ENCODE assay signal across 8 cellular contexts in genomic region chr22:37999640-38000272, GRCh38. TPM values are rescaled to one million over a fixed set of nuclear protein-coding genes. Genes with fewer than 3 reads are reported as not detected.
A peak's percentile ranks its signal among the peaks of the same experiment; 100 is the strongest.
DNase-seq lines count a peak whose midpoint lies in the region; ATAC-seq, FAIRE-seq and TF ChIP-seq lines count a peak whose summit lies in the region.

No MANE protein-coding gene starts in this region.

- no peak for TF ChIP-seq EP300 in A549 (IDR thresholded peaks at IDR 0.05)

- TF ChIP-seq RAD21 in A549 (conservative IDR thresholded peaks at IDR 0.05 in 1 of 2, IDR thresholded peaks at IDR 0.05 in 1 of 2): no peak

- no peak for FAIRE-seq in A549 (lab: Jason Lieb, UNC)

- 91% methylated on average over 5 of the region's 16 CpGs for WGBS in A549 (ENCODE audit: missing lambda C conversion rate)

- peak overlapping the region; percentile 23; the same call in 2 of the 3 replicates for H3K4me2 ChIP-seq in A549

- CTCF ChIA-PET in A549 (lab: Yijun Ruan, JAX): no interaction called here
- CTCF ChIA-PET in HEK293T (lab: Yijun Ruan, JAX): interaction anchor here (1.6 kb wide), 1 partner anchor 53 kb away, joined by 3 read pairs; no protein-coding TSS in a partner anchor
- CTCF ChIA-PET in GM10248 (lab: Yijun Ruan, JAX): interaction anchor here (1.6 kb wide), 1 partner anchor 12 kb away, joined by 3 read pairs; no protein-coding TSS in a partner anchor

- no peaks in the 10 kb centered on the region for H3K9me3 ChIP-seq in A549
- no peaks in the 10 kb centered on the region for H3K9me3 ChIP-seq in T-helper 17 cell (ENCODE audit: control insufficient read depth, low read length, poor library complexity, severe bottlenecking)

- no peak overlapping the region for H3K4me3 Mint-ChIP-seq in T-helper 17 cell

- no peak for TF ChIP-seq POLR2A in A549 (IDR thresholded peaks at IDR 0.05; ENCODE audit: low read length)

- DNase-seq in A549 (ENCODE audit: low read depth in 1 of 2, low spot score in 1 of 2) (peak in 1 of 2 experiments; percentile 27), HEK293T (ENCODE audit: extremely low spot score) (peak; percentile 57), T-helper 17 cell (no peak), glomerular visceral epithelial cell (ENCODE audit: extremely low spot score) (peak; percentile 74), NCI-H2227 (lab: John Stamatoyannopoulos, UW; ENCODE audit: unreplicated experiment) (no peak), GM10248 (ENCODE audit: extremely low spot score) (no peak), superior temporal gyrus (ENCODE audit: extremely low spot score) (no peak), DMS114 treated with DMSO at 0.1 percent for 48 hours (lab: John Stamatoyannopoulos, UW; ENCODE audit: unreplicated experiment) (no peak)

- POLR2A ChIA-PET in A549 (lab: Yijun Ruan, JAX): no interaction called here
- POLR2A ChIA-PET in HEK293T (lab: Yijun Ruan, JAX): interaction anchor here (0.6 kb wide), 1 partner anchor 57 kb away, joined by 3 read pairs; the partner anchor contains the start of gene PICK1
- POLR2A ChIA-PET in GM10248 (lab: Yijun Ruan, JAX): no interaction called here

- H3K27ac Mint-ChIP-seq in T-helper 17 cell: no peak overlapping the region

- H3K4me3 ChIP-seq in A549: no peak overlapping the region

- no peak for TF ChIP-seq CTCF in A549 (IDR thresholded peaks at IDR 0.05)
- TF ChIP-seq CTCF in GM10248 (IDR thresholded peaks at IDR 0.05; ENCODE audit: control extremely low read depth, extremely low read depth, low read depth, missing control alignments): no peak

- H3K27me3 Mint-ChIP-seq in T-helper 17 cell: no peaks in the 10 kb centered on the region

- H3K27ac ChIP-seq in A549: peak overlapping the region in 1 of 2 experiments; percentile 48; a peak in 1 of 6 replicates

- peak; percentile 36 to 48; a peak in 3 of 6 replicates for ATAC-seq in A549
- peak; percentile 18 for ATAC-seq in T-helper 17 cell

- peaks cover 3% of the 10 kb centered on the region for H3K36me3 Mint-ChIP-seq in T-helper 17 cell (ENCODE audit: low read depth)

- H3K4me1 Mint-ChIP-seq in T-helper 17 cell: peaks cover 7% of the 10 kb centered on the region

- peaks cover 13% of the 10 kb centered on the region for H3K4me1 ChIP-seq in A549

TF ChIP-seq in A549, 52 proteins besides CTCF, POLR2A, EP300 and RAD21:
- TF ChIP-seq NR3C1 (IDR thresholded peaks at IDR 0.05): no peak
- no peak for TF ChIP-seq FOSL2 (IDR thresholded peaks at IDR 0.05)
- peak; percentile 60 for TF ChIP-seq FOSL2 (CRISPR knock-in tag; IDR thresholded peaks at IDR 0.05)
- no peak for TF ChIP-seq JUN (IDR thresholded peaks at IDR 0.05)
- TF ChIP-seq TFCP2L1 (CRISPR knock-in tag; IDR thresholded peaks at IDR 0.05): no peak
- TF ChIP-seq HOXA7 (CRISPR knock-in tag; IDR thresholded peaks at IDR 0.05): no peak
- no peak for TF ChIP-seq KDM1A (IDR thresholded peaks at IDR 0.05; ENCODE audit: low read depth)
- TF ChIP-seq BHLHE40 (IDR thresholded peaks at IDR 0.05; ENCODE audit: low read depth, low read length): no peak
- TF ChIP-seq RFX5 (IDR thresholded peaks at IDR 0.05): no peak
TF ChIP-seq in A549: peak in this region for 1.

TF ChIP-seq in HEK293T, 16 proteins besides CTCF, POLR2A, EP300 and RAD21:
- TF ChIP-seq SUZ12 (IDR thresholded peaks at IDR 0.05): no peak

RNA-seq across cellular contexts. Expression of gene SOX10, which starts 15.4 kb away (rescaled TPM):
- polyA plus RNA-seq in A549 (2011; rRNA removed): not detected in 2 replicates
- not detected in 2 replicates for polyA plus RNA-seq in A549 (2012; cell fraction: cytosol; rRNA removed)
- not detected in 2 replicates for polyA plus RNA-seq in A549 (2012; cell fraction: nucleus; rRNA removed)
- polyA plus RNA-seq in A549 (2017; fragmentation: RNase III; extraction: RNeasy Plus Mini Kit Qiagen cat#74134 plus additional on column Dnase treatment): not detected in 3 replicates
- polyA minus RNA-seq in A549 (2011; rRNA and poly(A)+ RNA removed): not detected in 2 replicates
- not detected for total RNA-seq in T-helper 17 cell

RNA-seq across cellular contexts. Expression of gene POLR2F, which starts 46.3 kb away (rescaled TPM):
- polyA plus RNA-seq in A549 (2011; rRNA removed): 59.1 and 90.0 TPM in 2 replicates
- polyA plus RNA-seq in A549 (2012; cell fraction: cytosol; rRNA removed): 193 and 287 TPM in 2 replicates
- polyA plus RNA-seq in A549 (2012; cell fraction: nucleus; rRNA removed): 77.2 and 81.6 TPM in 2 replicates
- polyA plus RNA-seq in A549 (2017; fragmentation: RNase III; extraction: RNeasy Plus Mini Kit Qiagen cat#74134 plus additional on column Dnase treatment): 180 to 194 TPM (median 183 TPM) in 3 replicates
- polyA minus RNA-seq in A549 (2011; rRNA and poly(A)+ RNA removed): 20.3 and 21.3 TPM in 2 replicates
- total RNA-seq in T-helper 17 cell: 10 to 100 TPM; 25.9 to 27.7 TPM

RNA-seq across cellular contexts. Expression of gene C22orf23, which starts 46.4 kb away (rescaled TPM):
- polyA plus RNA-seq in A549 (2011; rRNA removed) (0.49 and 0.52 TPM in 2 replicates), A549 (2017; fragmentation: RNase III; extraction: RNeasy Plus Mini Kit Qiagen cat#74134 plus additional on column Dnase treatment) (0.26 to 0.37 TPM (median 0.26 TPM) in 3 replicates)
- 0.28 and 0.35 TPM in 2 replicates for polyA plus RNA-seq in A549 (2012; cell fraction: cytosol; rRNA removed)
- polyA plus RNA-seq in A549 (2012; cell fraction: nucleus; rRNA removed): 0.23 and 0.71 TPM in 2 replicates
- 0.33 and 0.49 TPM in 2 replicates for polyA minus RNA-seq in A549 (2011; rRNA and poly(A)+ RNA removed)
- total RNA-seq in T-helper 17 cell: not detected

RNA-seq across cellular contexts. Expression of gene PICK1, which starts 57.4 kb away (rescaled TPM):
- 12.9 and 17.8 TPM in 2 replicates for polyA plus RNA-seq in A549 (2011; rRNA removed)
- 14.6 and 15.3 TPM in 2 replicates for polyA plus RNA-seq in A549 (2012; cell fraction: cytosol; rRNA removed)
- polyA plus RNA-seq in A549 (2012; cell fraction: nucleus; rRNA removed): 40.5 and 44.8 TPM in 2 replicates
- 15.6 to 16.1 TPM (median 16.0 TPM) in 3 replicates for polyA plus RNA-seq in A549 (2017; fragmentation: RNase III; extraction: RNeasy Plus Mini Kit Qiagen cat#74134 plus additional on column Dnase treatment)
- polyA minus RNA-seq in A549 (2011; rRNA and poly(A)+ RNA removed): 17.7 and 22.6 TPM in 2 replicates
- 10 to 100 TPM; 24.5 to 25.4 TPM for total RNA-seq in T-helper 17 cell

Comparison
In these comparisons a context has a peak if more than half of its experiments do, and no peak if none do; other contexts are left out.
1. DNase-seq: peak in HEK293T (single experiment) and glomerular visceral epithelial cell (single experiment); none in T-helper 17 cell (0 of 3), NCI-H2227 (single experiment), GM10248 (single experiment), superior temporal gyrus (single experiment) and DMS114 treated with DMSO at 0.1 percent for 48 hours (single experiment).